In genomic region chr18:32086866-32087265, GRCh38 we compare ENCODE assay signal across 1 cellular context.
TF ChIP-seq lines count a peak whose summit lies in the region.

No MANE protein-coding gene starts in this region.

TF ChIP-seq in endothelial cell of umbilical vein, 7 proteins besides CTCF, POLR2A, EP300 and RAD21 (continued from another document):
- no peak for TF ChIP-seq EZH2 (IDR thresholded peaks at IDR 0.05; ENCODE audit: borderline replicate concordance, low read depth, low read length, severe bottlenecking)
- TF ChIP-seq MYC (IDR thresholded peaks at IDR 0.05; ENCODE audit: low read depth, low read length) = no peak
- TF ChIP-seq JUN (IDR thresholded peaks at IDR 0.05; ENCODE audit: borderline replicate concordance, insufficient read depth, insufficient read length, low read depth) = no peak
TF ChIP-seq in endothelial cell of umbilical vein: peak in this region for 0.
